In the genomic region with DNA sequence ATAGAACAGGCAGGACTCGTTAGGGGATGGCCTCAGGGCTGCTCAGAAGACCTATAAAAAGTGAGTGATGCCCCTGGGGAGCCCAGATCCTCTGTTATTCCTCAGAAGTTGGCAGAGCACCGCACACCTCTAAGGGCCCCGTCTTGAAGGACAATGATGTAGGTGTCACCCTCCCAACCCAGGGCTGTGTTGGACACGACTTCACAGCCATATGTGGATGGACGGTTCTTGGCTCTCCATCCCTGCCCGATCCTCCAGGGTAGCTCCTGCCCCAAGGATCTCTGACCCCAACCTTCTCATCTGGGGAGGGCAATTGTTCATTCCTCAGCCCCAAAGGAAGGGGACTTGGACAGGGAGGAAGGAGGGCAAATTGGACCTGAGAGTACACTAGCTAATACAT, we compare ENCODE assay signal across 19 cellular contexts.
A peak's percentile ranks its signal among the peaks of the same experiment; 100 is the strongest.
DNase-seq lines count a peak whose midpoint lies in the region; ATAC-seq and TF ChIP-seq lines count a peak whose summit lies in the region.
"Had no signal": no experiment of that assay in that cellular context is flagged by ENCODE, and none has a peak within 500 bp of the region (broad histone marks: within the 10 kb centered on the region; RNA-seq: fewer than 3 reads in every experiment).

No MANE protein-coding gene starts in this region.

- DNase-seq in natural killer cell treated with Interleukin-12 subunit alpha and Interleukin-12 subunit beta and Interleukin-15 and Interleukin-18, amount 100 ng/mL, for 72 hours (ENCODE audit: low spot score), result peak; percentile 52
- DNase-seq in natural killer cell, result no peak
- no peak for DNase-seq in mesenchymal stem cell
- no peak for DNase-seq in gastrocnemius medialis
- DNase-seq in activated CD4-positive, alpha-beta T cell treated with anti-CD3 and anti-CD28 coated beads, Interleukin-2, amount 50 U/mL, for 48 hours, result no peak
- no peak for DNase-seq in stimulated activated naive B cell treated with anti-CD40 and anti-IgM and Interleukin-4, amounts not matched to agents 10 μg/mL and 1 μg/mL and 100 μg/mL, for 72 hours
- no peak for DNase-seq in activated CD4-positive, alpha-beta T cell treated with anti-CD3 and anti-CD28 coated beads for 36 hours
- DNase-seq: ACHN; AML-193; CD4-positive, CD25-positive, alpha-beta regulatory T cell; EL; GOT3; KG1; NCI-H1092; NCI-H146; NCI-H2081; NCI-H774 had no signal

- H3K36me3 Mint-ChIP-seq in natural killer cell treated with Interleukin-12 subunit alpha and Interleukin-12 subunit beta and Interleukin-15 and Interleukin-18, amount 100 ng/mL, for 72 hours, result no peaks in the 10 kb centered on the region
- no peaks in the 10 kb centered on the region for H3K36me3 Mint-ChIP-seq in natural killer cell
- H3K36me3 Mint-ChIP-seq in stimulated activated naive B cell treated with anti-CD40 and anti-IgM and Interleukin-4, amounts not matched to agents 10 μg/mL and 1 μg/mL and 100 μg/mL, for 72 hours, result no peaks in the 10 kb centered on the region
- H3K36me3 Mint-ChIP-seq in activated CD4-positive, alpha-beta T cell treated with anti-CD3 and anti-CD28 coated beads for 36 hours (ENCODE audit: low read depth), result no peaks in the 10 kb centered on the region

- H3K9me3 ChIP-seq in mesenchymal stem cell (ENCODE audit: control insufficient read depth, low read length) (peaks cover 2% of the 10 kb centered on the region), gastrocnemius medialis (no peaks in the 10 kb centered on the region)
- H3K9me3 ChIP-seq: Caco-2 had no signal

- POLR2A ChIA-PET in activated CD4-positive, alpha-beta T cell treated with anti-CD3 and anti-CD28 coated beads for 36 hours (lab: Charles Lee), result no interaction called here

- no peak for ATAC-seq in natural killer cell treated with Interleukin-12 subunit alpha and Interleukin-12 subunit beta and Interleukin-15 and Interleukin-18, amount 100 ng/mL, for 72 hours
- ATAC-seq in natural killer cell (no peak), gastrocnemius medialis (no peak)
- ATAC-seq in stimulated activated naive B cell treated with anti-CD40 and anti-IgM and Interleukin-4, amounts not matched to agents 10 μg/mL and 1 μg/mL and 100 μg/mL, for 72 hours (replicated peaks), result no peak
- ATAC-seq in activated CD4-positive, alpha-beta T cell treated with anti-CD3 and anti-CD28 coated beads for 36 hours, result no peak

- no peak overlapping the region for H2AK5ac ChIP-seq in mesenchymal stem cell (ENCODE audit: low read length, severe bottlenecking)

- no peak overlapping the region for H4K8ac ChIP-seq in mesenchymal stem cell (ENCODE audit: low read length)

- H3K4me3 ChIP-seq in mesenchymal stem cell (ENCODE audit: insufficient read depth in 1 of 2, low read depth in 1 of 2, low read length in 2 of 2) (no peak overlapping the region), gastrocnemius medialis (no peak overlapping the region)

- no peak overlapping the region for H2BK12ac ChIP-seq in mesenchymal stem cell (ENCODE audit: low read length in 2 of 2)

- no peak overlapping the region for H2BK5ac ChIP-seq in mesenchymal stem cell (ENCODE audit: low read depth, low read length, poor library complexity, severe bottlenecking)

- no peak overlapping the region for H3K9ac ChIP-seq in mesenchymal stem cell (ENCODE audit: low read length)

- no peaks in the 10 kb centered on the region for H3K4me1 Mint-ChIP-seq in natural killer cell treated with Interleukin-12 subunit alpha and Interleukin-12 subunit beta and Interleukin-15 and Interleukin-18, amount 100 ng/mL, for 72 hours (ENCODE audit: low read depth in 2 of 2)
- H3K4me1 Mint-ChIP-seq in natural killer cell, result no peaks in the 10 kb centered on the region
- H3K4me1 Mint-ChIP-seq in stimulated activated naive B cell treated with anti-CD40 and anti-IgM and Interleukin-4, amounts not matched to agents 10 μg/mL and 1 μg/mL and 100 μg/mL, for 72 hours, result no peaks in the 10 kb centered on the region
- H3K4me1 Mint-ChIP-seq in activated CD4-positive, alpha-beta T cell treated with anti-CD3 and anti-CD28 coated beads for 36 hours, result no peaks in the 10 kb centered on the region
- H3K4me1 Mint-ChIP-seq: CD4-positive, CD25-positive, alpha-beta regulatory T cell had no signal

- peaks cover 4 to 5% of the 10 kb centered on the region in 2 donors for H3K27me3 Mint-ChIP-seq in natural killer cell treated with Interleukin-12 subunit alpha and Interleukin-12 subunit beta and Interleukin-15 and Interleukin-18, amount 100 ng/mL, for 72 hours
- H3K27me3 Mint-ChIP-seq in natural killer cell (ENCODE audit: low read depth in 2 of 2), result no peaks in the 10 kb centered on the region
- H3K27me3 Mint-ChIP-seq in stimulated activated naive B cell treated with anti-CD40 and anti-IgM and Interleukin-4, amounts not matched to agents 10 μg/mL and 1 μg/mL and 100 μg/mL, for 72 hours, result no peaks in the 10 kb centered on the region
- H3K27me3 Mint-ChIP-seq in activated CD4-positive, alpha-beta T cell treated with anti-CD3 and anti-CD28 coated beads for 36 hours, result no peaks in the 10 kb centered on the region

- peaks cover 17% of the 10 kb centered on the region for H3K4me1 ChIP-seq in mesenchymal stem cell (ENCODE audit: control insufficient read depth, insufficient read depth, low read depth, low read length)
- H3K4me1 ChIP-seq in gastrocnemius medialis, result peaks cover 47 to 57% of the 10 kb centered on the region in 2 donors
- H3K4me1 ChIP-seq: Caco-2 had no signal

- H3K27ac ChIP-seq in mesenchymal stem cell (ENCODE audit: low read length, poor library complexity, severe bottlenecking), result no peak overlapping the region
- peak overlapping the region; percentile 89 to 98 (median 94) for H3K27ac ChIP-seq in gastrocnemius medialis
- H3K27ac ChIP-seq: RWPE1 had no signal

- TF ChIP-seq POLR2A in gastrocnemius medialis (IDR thresholded peaks at IDR 0.05), result no peak

- intact Hi-C loops in natural killer cell (cut with micrococcal nuclease), result no loop called here
- intact Hi-C loops in gastrocnemius medialis (cut with DNase I; ENCODE audit: low total_unique reads), result no loop called here
- intact Hi-C loops in activated CD4-positive, alpha-beta T cell treated with anti-CD3 and anti-CD28 coated beads for 36 hours (cut with DNase I, micrococcal nuclease), result no loop called here

- H3K14ac ChIP-seq in mesenchymal stem cell (ENCODE audit: low read length in 2 of 2), result no peak overlapping the region

- no peak overlapping the region for H3K4me3 Mint-ChIP-seq in natural killer cell treated with Interleukin-12 subunit alpha and Interleukin-12 subunit beta and Interleukin-15 and Interleukin-18, amount 100 ng/mL, for 72 hours
- no peak overlapping the region for H3K4me3 Mint-ChIP-seq in natural killer cell
- no peak overlapping the region for H3K4me3 Mint-ChIP-seq in stimulated activated naive B cell treated with anti-CD40 and anti-IgM and Interleukin-4, amounts not matched to agents 10 μg/mL and 1 μg/mL and 100 μg/mL, for 72 hours
- no peak overlapping the region for H3K4me3 Mint-ChIP-seq in activated CD4-positive, alpha-beta T cell treated with anti-CD3 and anti-CD28 coated beads for 36 hours

- H3K27me3 ChIP-seq in mesenchymal stem cell (ENCODE audit: control insufficient read depth in 1 of 2, insufficient read depth in 1 of 2, low read length in 2 of 2) (peaks cover 10 to 78% of the 10 kb centered on the region in 2 experiments), gastrocnemius medialis (no peaks in the 10 kb centered on the region)

- in situ Hi-C loops in gastrocnemius medialis (cut with MboI; ENCODE audit: low sequenced_read_pairs in 4 of 4), result no loop called here

- 91% methylated on average over 6 of the region's 6 CpGs for WGBS in mesenchymal stem cell

- no peak for TF ChIP-seq CTCF in natural killer cell (IDR thresholded peaks at IDR 0.05)
- no peak for TF ChIP-seq CTCF in gastrocnemius medialis (IDR thresholded peaks at IDR 0.05 in 4 of 5, conservative IDR thresholded peaks at IDR 0.05 in 1 of 5)

- CTCF ChIA-PET in activated CD4-positive, alpha-beta T cell treated with anti-CD3 and anti-CD28 coated beads for 36 hours (lab: Charles Lee), result interaction anchor here (1.3 kb wide), 1 partner anchor 10 kb away, joined by 3 read pairs; no protein-coding TSS in a partner anchor

- H2AFZ ChIP-seq in mesenchymal stem cell (ENCODE audit: low read depth, low read length), result no peak overlapping the region

- no peak overlapping the region for H2BK15ac ChIP-seq in mesenchymal stem cell (ENCODE audit: low read depth, poor library complexity, severe bottlenecking)

- H3K4ac ChIP-seq in mesenchymal stem cell (ENCODE audit: low read depth in 1 of 2, low read length in 2 of 2), result no peak overlapping the region

- no peak overlapping the region for H3K27ac Mint-ChIP-seq in natural killer cell treated with Interleukin-12 subunit alpha and Interleukin-12 subunit beta and Interleukin-15 and Interleukin-18, amount 100 ng/mL, for 72 hours
- H3K27ac Mint-ChIP-seq in natural killer cell, result no peak overlapping the region
- no peak overlapping the region for H3K27ac Mint-ChIP-seq in stimulated activated naive B cell treated with anti-CD40 and anti-IgM and Interleukin-4, amounts not matched to agents 10 μg/mL and 1 μg/mL and 100 μg/mL, for 72 hours
- no peak overlapping the region for H3K27ac Mint-ChIP-seq in activated CD4-positive, alpha-beta T cell treated with anti-CD3 and anti-CD28 coated beads for 36 hours
- H3K27ac Mint-ChIP-seq: CD4-positive, CD25-positive, alpha-beta regulatory T cell had no signal

- no peak overlapping the region for H3K4me2 ChIP-seq in mesenchymal stem cell (ENCODE audit: low read length, poor library complexity, severe bottlenecking)

- no peak overlapping the region for H2BK120ac ChIP-seq in mesenchymal stem cell (ENCODE audit: low read depth, low read length)

- no peaks in the 10 kb centered on the region for H3K79me1 ChIP-seq in mesenchymal stem cell (replicated peaks; ENCODE audit: low read length, poor library complexity, severe bottlenecking)

- no peaks in the 10 kb centered on the region for H3K9me3 Mint-ChIP-seq in natural killer cell treated with Interleukin-12 subunit alpha and Interleukin-12 subunit beta and Interleukin-15 and Interleukin-18, amount 100 ng/mL, for 72 hours
- no peaks in the 10 kb centered on the region for H3K9me3 Mint-ChIP-seq in natural killer cell
- H3K9me3 Mint-ChIP-seq in stimulated activated naive B cell treated with anti-CD40 and anti-IgM and Interleukin-4, amounts not matched to agents 10 μg/mL and 1 μg/mL and 100 μg/mL, for 72 hours, result no peaks in the 10 kb centered on the region
- H3K9me3 Mint-ChIP-seq in activated CD4-positive, alpha-beta T cell treated with anti-CD3 and anti-CD28 coated beads for 36 hours (ENCODE audit: low read depth), result no peaks in the 10 kb centered on the region
- H3K9me3 Mint-ChIP-seq: CD4-positive, CD25-positive, alpha-beta regulatory T cell had no signal

- H3K36me3 ChIP-seq in mesenchymal stem cell (ENCODE audit: control insufficient read depth in 1 of 2, insufficient read depth in 2 of 2, low read depth in 1 of 2, low read length in 2 of 2) (no peaks in the 10 kb centered on the region), gastrocnemius medialis (no peaks in the 10 kb centered on the region)

- peak overlapping the region; percentile 29 for H4K91ac ChIP-seq in mesenchymal stem cell (ENCODE audit: low read length)

- no peak overlapping the region for H3K23ac ChIP-seq in mesenchymal stem cell (ENCODE audit: low read length in 2 of 2)

- no peak overlapping the region for H3K18ac ChIP-seq in mesenchymal stem cell (ENCODE audit: low read depth in 1 of 2, low read length in 2 of 2)
